28 cellular contexts compared by ENCODE assay signal in genomic region chr7:148688526-148688925, GRCh38. TPM values are rescaled to one million over a fixed set of nuclear protein-coding genes. Genes with fewer than 3 reads are reported as not detected.
A peak's percentile ranks its signal among the peaks of the same experiment; 100 is the strongest.
DNase-seq lines count a peak whose midpoint lies in the region; ATAC-seq and TF ChIP-seq lines count a peak whose summit lies in the region.
"Had no signal": no experiment of that assay in that cellular context is flagged by ENCODE, and none has a peak within 500 bp of the region (broad histone marks: within the 10 kb centered on the region; RNA-seq: fewer than 3 reads in every experiment).

No MANE protein-coding gene starts in this region.

- ATAC-seq in sciatic nerve (peak; percentile 22), HG03280 (IDR thresholded peaks at IDR 0.05; ENCODE audit: unreplicated experiment) (no peak), GM21528 (IDR thresholded peaks at IDR 0.05; ENCODE audit: low FRiP score, unreplicated experiment) (no peak)

- TF ChIP-seq CTCF in AG10803 (conservative IDR thresholded peaks at IDR 0.05; ENCODE audit: low read length) (no peak), chondrocyte (IDR thresholded peaks at IDR 0.05) (no peak)

- intact Hi-C loops in sciatic nerve (cut with DNase I): no loop called here

- H3K9me3 Mint-ChIP-seq in chondrocyte (ENCODE audit: low read depth): no peaks in the 10 kb centered on the region
- H3K9me3 Mint-ChIP-seq: CD4-positive, alpha-beta memory T cell had no signal

- H3K27ac Mint-ChIP-seq in chondrocyte (ENCODE audit: unreplicated experiment): peak overlapping the region; percentile 43
- H3K27ac Mint-ChIP-seq: CD4-positive, alpha-beta memory T cell had no signal

- H3K27me3 Mint-ChIP-seq in chondrocyte (ENCODE audit: low read depth): peaks cover 6% of the 10 kb centered on the region
- H3K27me3 Mint-ChIP-seq: CD4-positive, alpha-beta memory T cell had no signal

- peak; percentile 39 for DNase-seq in AG10803 (ENCODE audit: low read depth)
- no peak for DNase-seq in chondrocyte (ENCODE audit: low spot score)
- DNase-seq in fibroblast of peridontal ligament (ENCODE audit: extremely low read depth): peak; percentile 45
- no peak for DNase-seq in sciatic nerve (ENCODE audit: low spot score)
- DNase-seq in NCI-H2227 (lab: John Stamatoyannopoulos, UW; ENCODE audit: unreplicated experiment): no peak
- DNase-seq in HCEC 1CT: no peak
- DNase-seq: C1 segment of cervical spinal cord; CD4-positive, alpha-beta memory T cell; COR-L47; DMS53; H7; IMR-90; KG1; MG63; NCI-H1105 treated with DMSO at 0.1 percent for 48 hours; NCI-H146; NCI-H1930; NCI-H2107; NCI-H446; NCI-H524 treated with DMSO at 0.1 percent for 48 hours; NCI-H82; NK-92 treated with Interleukin-12 subunit alpha and Interleukin-12 subunit beta, amount 100 ng/mL, for 24 hours; PC-9; Right ventricle myocardium superior; RPMI8226 had no signal

- H3K4me3 Mint-ChIP-seq in chondrocyte (ENCODE audit: unreplicated experiment): no peak overlapping the region
- H3K4me3 Mint-ChIP-seq: CD4-positive, alpha-beta memory T cell had no signal

- no peak overlapping the region for H3K4me3 ChIP-seq in AG10803 (ENCODE audit: low read length)
- H3K4me3 ChIP-seq: MG63, PC-9, SJSA1 had no signal

- peaks cover 8% of the 10 kb centered on the region for H3K4me1 Mint-ChIP-seq in chondrocyte (ENCODE audit: low read depth)
- H3K4me1 Mint-ChIP-seq: CD4-positive, alpha-beta memory T cell had no signal

- H3K36me3 Mint-ChIP-seq in chondrocyte (ENCODE audit: low read depth): no peaks in the 10 kb centered on the region
- H3K36me3 Mint-ChIP-seq: CD4-positive, alpha-beta memory T cell had no signal

RNA-seq across cellular contexts. Expression of gene CUL1, which starts 10.2 kb away (rescaled TPM):
- total RNA-seq in chondrocyte: 34.7 to 41.1 TPM (median 39.7 TPM) in 3 replicates
- 40.4 TPM for total RNA-seq in sciatic nerve

Comparison
In these comparisons a context has a peak if more than half of its experiments do, and no peak if none do; other contexts are left out.
1. DNase-seq: peak in AG10803 (single experiment) and fibroblast of peridontal ligament (single experiment); none in chondrocyte (single experiment), sciatic nerve (single experiment), NCI-H2227 (single experiment) and HCEC 1CT (single experiment).